8 cellular contexts compared by ENCODE assay signal in genomic region chr7:30027915-30028748, GRCh38. TPM values are rescaled to one million over a fixed set of nuclear protein-coding genes. Genes with fewer than 3 reads are reported as not detected.
DNase-seq lines count a peak whose midpoint lies in the region; ATAC-seq lines count a peak whose summit lies in the region.

Gene PLEKHA8 (plus strand): TSS chr7:30028412. CDS start chr7:30028763, 351 bp downstream.

- H3K4me3 Mint-ChIP-seq in CD8-positive, alpha-beta memory T cell: peak within 1 kb of the TSS in 3 of 7 donors; percentile 95 to 99 (median 96)
- no peak within 1 kb of the TSS for H3K4me3 Mint-ChIP-seq in effector memory CD8-positive, alpha-beta T cell

- peaks cover 0 to 22% (median 0%) of the 10 kb centered on the region in 3 donors for H3K36me3 Mint-ChIP-seq in CD8-positive, alpha-beta memory T cell
- H3K36me3 Mint-ChIP-seq in effector memory CD8-positive, alpha-beta T cell (ENCODE audit: insufficient read depth): peaks cover 13% of the 10 kb centered on the region

- H2BK120ac ChIP-seq in mesendoderm (ENCODE audit: low read depth, low read length): no peak within 1 kb of the TSS

- no peaks in the 10 kb centered on the region for H3K36me3 ChIP-seq in CD8-positive, alpha-beta memory T cell (ENCODE audit: insufficient read depth, low read length)
- H3K36me3 ChIP-seq in mesendoderm (ENCODE audit: control insufficient read depth, insufficient read depth, low read length): peaks cover 2% of the 10 kb centered on the region

- H3K4me1 ChIP-seq in CD8-positive, alpha-beta memory T cell (ENCODE audit: insufficient read depth, low read length): peaks cover 25% of the 10 kb centered on the region
- H3K4me1 ChIP-seq in mesendoderm (ENCODE audit: control insufficient read depth, low read depth, low read length): peaks cover 15% of the 10 kb centered on the region

- no peaks in the 10 kb centered on the region for H3K9me3 Mint-ChIP-seq in CD8-positive, alpha-beta memory T cell
- H3K9me3 Mint-ChIP-seq in effector memory CD8-positive, alpha-beta T cell: no peaks in the 10 kb centered on the region

- H3K27me3 ChIP-seq in CD8-positive, alpha-beta memory T cell (ENCODE audit: insufficient read depth, low read length, poor library complexity, severe bottlenecking): no peaks in the 10 kb centered on the region
- H3K27me3 ChIP-seq in mesendoderm (ENCODE audit: insufficient read depth, low read length, poor library complexity): no peaks in the 10 kb centered on the region

- peak within 1 kb of the TSS; percentile 76 for H2BK5ac ChIP-seq in mesendoderm (ENCODE audit: low read length)

- CTCF ChIA-PET in CD8-positive, alpha-beta memory T cell (lab: Charles Lee): interaction anchor here (1.3 to 1.8 kb wide), 3 partner anchors 25 to 34 kb away, joined by 3 to 7 read pairs (median 4); no protein-coding TSS in a partner anchor

- no peak within 1 kb of the TSS for H3K23ac ChIP-seq in mesendoderm (ENCODE audit: low read length)

- no peak within 1 kb of the TSS for H4K5ac ChIP-seq in mesendoderm (ENCODE audit: low read length)

- peak within 1 kb of the TSS; percentile 95 for H3K4me2 ChIP-seq in mesendoderm (ENCODE audit: low read length)

- peak within 1 kb of the TSS; percentile 18 for H3K4ac ChIP-seq in mesendoderm (ENCODE audit: low read depth, low read length)

- no CpG with 5 or more reads among the region's 77 CpGs for WGBS in mesendoderm (ENCODE audit: extremely low coverage, insufficient coverage, low lambda C conversion rate)

- H3K79me2 ChIP-seq in mesendoderm (ENCODE audit: control insufficient read depth, insufficient read depth, low read length): peaks cover 62% of the 10 kb centered on the region

- H3K4me3 ChIP-seq in CD8-positive, alpha-beta memory T cell (ENCODE audit: low read length): peak within 1 kb of the TSS; percentile 92
- peak within 1 kb of the TSS; percentile 98 for H3K4me3 ChIP-seq in mesendoderm (ENCODE audit: low read length)

- peak within 1 kb of the TSS; percentile 72 for H3K27ac ChIP-seq in CD8-positive, alpha-beta memory T cell (ENCODE audit: low read depth, low read length)
- H3K27ac ChIP-seq in mesendoderm (ENCODE audit: low read depth, low read length): peak within 1 kb of the TSS; percentile 96

- peak within 1 kb of the TSS; percentile 65 for H4K8ac ChIP-seq in mesendoderm (ENCODE audit: low read depth, low read length)

- POLR2A ChIA-PET in CD8-positive, alpha-beta memory T cell (lab: Charles Lee): interaction anchor here (0.7 to 1.8 kb wide), 2 partner anchors 107 to 318 kb away, joined by 3 to 7 read pairs; partner anchors contain the start of gene MTURN

- peaks cover 28% of the 10 kb centered on the region for H3K79me1 ChIP-seq in mesendoderm (ENCODE audit: low read length)

- ATAC-seq in GM19438 (IDR thresholded peaks at IDR 0.05; ENCODE audit: low read depth, unreplicated experiment) (peak; percentile 44), HG03565 (IDR thresholded peaks at IDR 0.05; ENCODE audit: unreplicated experiment) (peak; percentile 33)
- peak; percentile 48 for ATAC-seq in effector memory CD8-positive, alpha-beta T cell (replicated peaks)

- H3K27ac Mint-ChIP-seq in CD8-positive, alpha-beta memory T cell: peak within 1 kb of the TSS; percentile 88 to 97 (median 92)
- H3K27ac Mint-ChIP-seq in effector memory CD8-positive, alpha-beta T cell: peak within 1 kb of the TSS; percentile 86 to 91

- H2BK15ac ChIP-seq in mesendoderm (replicated peaks; ENCODE audit: low read depth): no peak within 1 kb of the TSS

- no peak within 1 kb of the TSS for H2AK5ac ChIP-seq in mesendoderm (ENCODE audit: low read length)

- peak; percentile 79 to 91 (median 87) for DNase-seq in CD8-positive, alpha-beta memory T cell
- peak; percentile 92 for DNase-seq in NCI-H82 (lab: John Stamatoyannopoulos, UW)
- DNase-seq in activated CD8-positive, alpha-beta memory T cell treated with anti-CD3 and anti-CD28 coated beads for 48 hours (ENCODE audit: low read depth in 2 of 3, low spot score in 2 of 3): peak; percentile 80 to 85 (median 83)
- DNase-seq in effector memory CD8-positive, alpha-beta T cell: peak; percentile 85 to 93 (median 90)
- peak; percentile 95 for DNase-seq in mesendoderm
- DNase-seq in stimulated activated CD8-positive, alpha-beta memory T cell treated with anti-CD3 and anti-CD28 coated beads, Interleukin-12 subunit alpha, Interleukin-12 subunit beta, amount 100 ng/mL, for 24 hours (ENCODE audit: extremely low read depth): peak; percentile 65

- no peaks in the 10 kb centered on the region for H3K9me3 ChIP-seq in CD8-positive, alpha-beta memory T cell (ENCODE audit: low read length)

- H3K27me3 Mint-ChIP-seq in CD8-positive, alpha-beta memory T cell: no peaks in the 10 kb centered on the region
- no peaks in the 10 kb centered on the region for H3K27me3 Mint-ChIP-seq in effector memory CD8-positive, alpha-beta T cell

- H3K4me1 Mint-ChIP-seq in CD8-positive, alpha-beta memory T cell: peaks cover 30 to 46% (median 46%) of the 10 kb centered on the region in 3 donors
- H3K4me1 Mint-ChIP-seq in effector memory CD8-positive, alpha-beta T cell (ENCODE audit: low read depth in 2 of 2): peaks cover 20 to 29% of the 10 kb centered on the region in 2 donors

- peak within 1 kb of the TSS; percentile 88 for H3K18ac ChIP-seq in mesendoderm (ENCODE audit: low read length)

- H3K56ac ChIP-seq in mesendoderm (ENCODE audit: low read length): peak within 1 kb of the TSS; percentile 89

- peak within 1 kb of the TSS; percentile 94 for H3K9ac ChIP-seq in mesendoderm (ENCODE audit: low read length)

RNA-seq across cellular contexts. Expression of gene PLEKHA8, which starts in this region (rescaled TPM):
- 1 to 10 TPM; 9.0 to 10.0 TPM for total RNA-seq in CD8-positive, alpha-beta memory T cell
- polyA plus RNA-seq in CD8-positive, alpha-beta memory T cell: 3.7 TPM
- 24.9 TPM for polyA plus RNA-seq in mesendoderm (2013, experiment 1 of 2)
- polyA plus RNA-seq in mesendoderm (2013, experiment 2 of 2): 24.8 TPM

Comparison
In these comparisons a context has a peak if more than half of its experiments do, and no peak if none do; other contexts are left out.
1. Peak in every context shown above with its lines: DNase-seq, ATAC-seq, H3K4me3 ChIP-seq and H3K27ac ChIP-seq.